12 cellular contexts compared by ENCODE assay signal in genomic region chr7:74429153-74429747, GRCh38. TPM values are rescaled to one million over a fixed set of nuclear protein-coding genes. Genes with fewer than 3 reads are reported as not detected.
DNase-seq lines count a peak whose midpoint lies in the region; ATAC-seq, FAIRE-seq and TF ChIP-seq lines count a peak whose summit lies in the region.
"Had no signal": no experiment of that assay in that cellular context is flagged by ENCODE, and none has a peak within 500 bp of the region (broad histone marks: within the 10 kb centered on the region; RNA-seq: fewer than 3 reads in every experiment).

No MANE protein-coding gene starts in this region.

- ATAC-seq in GM23338 (peak; percentile 86), pancreas (peak; percentile 37 to 70 (median 54)), HG02973 (IDR thresholded peaks at IDR 0.05; ENCODE audit: unreplicated experiment) (no peak)

- H3K9me3 ChIP-seq in NT2/D1 (ENCODE audit: insufficient read depth, low read length) (no peaks in the 10 kb centered on the region), pancreas (no peaks in the 10 kb centered on the region), breast epithelium (no peaks in the 10 kb centered on the region)

- no peak overlapping the region for H3K9ac ChIP-seq in NT2/D1 (ENCODE audit: insufficient read length, low read depth)

- peaks cover 9% of the 10 kb centered on the region; the same call in 1 of the 2 replicates for H3F3A ChIP-seq in GM23338 (replicated peaks; ENCODE audit: low read depth)

- H3K9me2 ChIP-seq in GM23338 (ENCODE audit: insufficient read depth), result no peaks in the 10 kb centered on the region

- peak overlapping the region; percentile 37; the same call in 2 of the 3 replicates for H3K4me3 Mint-ChIP-seq in GM23338
- H3K4me3 Mint-ChIP-seq: activated naive CD4-positive, alpha-beta T cell treated with anti-CD3 and anti-CD28 coated beads, Interleukin-2, amount 10 ng/mL, durations not matched to agents 7 days and 5 days had no signal

- H3K4me3 ChIP-seq in GM23338, result peak overlapping the region; percentile 35; the same call in 1 of the 2 replicates
- H3K4me3 ChIP-seq in NT2/D1 (ENCODE audit: insufficient read length, low read depth), result no peak overlapping the region
- H3K4me3 ChIP-seq in fibroblast of mammary gland (ENCODE audit: control insufficient read depth, low read depth, low read length), result no peak overlapping the region
- H3K4me3 ChIP-seq in pancreas, result no peak overlapping the region
- H3K4me3 ChIP-seq in breast epithelium, result no peak overlapping the region

- H3K36me3 ChIP-seq in GM23338 (ENCODE audit: insufficient read depth) (no peaks in the 10 kb centered on the region), NT2/D1 (ENCODE audit: insufficient read depth, insufficient read length, low read length) (no peaks in the 10 kb centered on the region), pancreas (no peaks in the 10 kb centered on the region), breast epithelium (no peaks in the 10 kb centered on the region)

- WGBS in pancreas, 2 donors, result 44 to 47% methylated on average over 17 of the region's 17 CpGs

- no peak for TF ChIP-seq CTCF in GM23338 (conservative IDR thresholded peaks at IDR 0.05; ENCODE audit: low read depth in 2 of 2)
- TF ChIP-seq CTCF in fibroblast of mammary gland (conservative IDR thresholded peaks at IDR 0.05; ENCODE audit: control insufficient read depth, insufficient read depth, low read depth, low read length), result no peak
- TF ChIP-seq CTCF in pancreas (IDR thresholded peaks at IDR 0.05), result no peak
- TF ChIP-seq CTCF in breast epithelium (IDR thresholded peaks at IDR 0.05), result no peak

- H3K4me1 ChIP-seq in GM23338 (ENCODE audit: insufficient read depth), result peaks cover 27% of the 10 kb centered on the region
- H3K4me1 ChIP-seq in NT2/D1 (ENCODE audit: insufficient read depth, insufficient read length), result peaks cover 13% of the 10 kb centered on the region
- no peaks in the 10 kb centered on the region for H3K4me1 ChIP-seq in pancreas
- no peaks in the 10 kb centered on the region for H3K4me1 ChIP-seq in breast epithelium

- FAIRE-seq in pancreas (lab: Jason Lieb, UNC) (no peak), frontal cortex (lab: Jason Lieb, UNC) (no peak)

- H3K4me2 ChIP-seq in GM23338, result peak overlapping the region; percentile 65; the same call in 1 of the 2 replicates

- H2AFZ ChIP-seq in GM23338, result peak overlapping the region; percentile 93

- no peaks in the 10 kb centered on the region for H3K9me3 Mint-ChIP-seq in GM23338
- H3K9me3 Mint-ChIP-seq: activated naive CD4-positive, alpha-beta T cell treated with anti-CD3 and anti-CD28 coated beads, Interleukin-2, amount 10 ng/mL, durations not matched to agents 7 days and 5 days had no signal

- H3K79me2 ChIP-seq in GM23338 (replicated peaks; ENCODE audit: insufficient read depth), result no peaks in the 10 kb centered on the region

- peaks cover 16% of the 10 kb centered on the region for H3K27me3 Mint-ChIP-seq in GM23338 (ENCODE audit: insufficient read depth, low read depth, poor library complexity)
- H3K27me3 Mint-ChIP-seq: activated naive CD4-positive, alpha-beta T cell treated with anti-CD3 and anti-CD28 coated beads, Interleukin-2, amount 10 ng/mL, durations not matched to agents 7 days and 5 days had no signal

- no peaks in the 10 kb centered on the region for H4K20me1 ChIP-seq in GM23338 (replicated peaks; ENCODE audit: insufficient read depth)

- no peaks in the 10 kb centered on the region for H3K36me3 Mint-ChIP-seq in GM23338 (ENCODE audit: low read depth)
- H3K36me3 Mint-ChIP-seq: activated naive CD4-positive, alpha-beta T cell treated with anti-CD3 and anti-CD28 coated beads, Interleukin-2, amount 10 ng/mL, durations not matched to agents 7 days and 5 days had no signal

- no peak for TF ChIP-seq POLR2A in breast epithelium (IDR thresholded peaks at IDR 0.05)

- peak overlapping the region; percentile 70; the same call in 1 of the 2 replicates for H3K27ac Mint-ChIP-seq in GM23338
- H3K27ac Mint-ChIP-seq: activated naive CD4-positive, alpha-beta T cell treated with anti-CD3 and anti-CD28 coated beads, Interleukin-2, amount 10 ng/mL, durations not matched to agents 7 days and 5 days had no signal

- H3K27me3 ChIP-seq in GM23338 (ENCODE audit: insufficient read depth), result no peaks in the 10 kb centered on the region
- H3K27me3 ChIP-seq in NT2/D1 (ENCODE audit: insufficient read depth, insufficient read length), result no peaks in the 10 kb centered on the region
- H3K27me3 ChIP-seq in pancreas, result no peaks in the 10 kb centered on the region
- no peaks in the 10 kb centered on the region for H3K27me3 ChIP-seq in breast epithelium

- DNase-seq in GM23338 (ENCODE audit: low spot score) (peak; percentile 81), NT2/D1 (ENCODE audit: low read depth, low spot score) (peak; percentile 74), fibroblast of mammary gland (ENCODE audit: low read depth) (peak; percentile 43), pancreas (peak in 2 of 6 donors; percentile 25 to 32), frontal cortex (ENCODE audit: low spot score in 2 of 2) (no peak), breast epithelium (ENCODE audit: low spot score in 2 of 2) (no peak), pons (ENCODE audit: low spot score) (no peak)
- DNase-seq: activated CD4-positive, alpha-beta T cell treated with anti-CD3 and anti-CD28 coated beads for 48 hours; activated naive CD4-positive, alpha-beta T cell treated with anti-CD3 and anti-CD28 coated beads, Interleukin-2, amount 10 ng/mL, durations not matched to agents 7 days and 5 days; Karpas-422; stimulated activated naive CD4-positive, alpha-beta T cell had no signal

- intact Hi-C loops in pancreas (cut with DNase I) (loop anchor here in 1 of 3 donors (5.0 kb wide), 1 partner anchor 118 kb away; no protein-coding TSS in a partner anchor), breast epithelium (cut with DNase I; ENCODE audit: low total_unique reads) (no loop called here)

- peaks cover 26% of the 10 kb centered on the region for H3K4me1 Mint-ChIP-seq in GM23338
- H3K4me1 Mint-ChIP-seq: activated naive CD4-positive, alpha-beta T cell treated with anti-CD3 and anti-CD28 coated beads, Interleukin-2, amount 10 ng/mL, durations not matched to agents 7 days and 5 days had no signal

- H3K27ac ChIP-seq in GM23338 (ENCODE audit: low read depth), result peak overlapping the region; percentile 81
- H3K27ac ChIP-seq in pancreas, result peak overlapping the region in 1 of 4 donors; percentile 60
- H3K27ac ChIP-seq in breast epithelium, result no peak overlapping the region

TF ChIP-seq in GM23338, 12 proteins besides CTCF, POLR2A, EP300 and RAD21:
- TF ChIP-seq EZH2 (IDR thresholded peaks at IDR 0.05; ENCODE audit: low read depth, unreplicated experiment) (no peak), ZNF114 (CRISPR knock-in tag; IDR thresholded peaks at IDR 0.05) (no peak), STAT1 (IDR thresholded peaks at IDR 0.05; ENCODE audit: unreplicated experiment) (no peak), EZH2phosphoT487 (IDR thresholded peaks at IDR 0.05; ENCODE audit: unreplicated experiment) (no peak), NANOG (IDR thresholded peaks at IDR 0.05; ENCODE audit: borderline replicate concordance) (no peak)

RNA-seq across cellular contexts. Expression of gene GTF2IRD1, which starts 24.5 kb away (rescaled TPM):
- total RNA-seq in GM23338 (2014; rRNA removed; shearing (Covaris generic)), result 21.9 and 28.7 TPM in 2 replicates
- polyA plus RNA-seq in GM23338 (2016; fragmentation: Nextera tagmentation; extraction: Ambion mirVana), result 37.1 and 40.9 TPM in 2 replicates
- total RNA-seq in pancreas, result 10 to 100 TPM in 3 of 6 donors, 1 to 10 TPM in 3; 7.1 to 12.6 (median 9.9) TPM
- polyA plus RNA-seq in pancreas, result 10 to 100 TPM in 1 of 2 donors, 1 to 10 TPM in 1; 8.1 to 15.9 TPM
- total RNA-seq in frontal cortex, result 19.2 TPM
- total RNA-seq in breast epithelium, result 10 to 100 TPM; 11.0 to 18.7 (median 12.5) TPM

Comparison
In these comparisons a context has a peak if more than half of its experiments do, and no peak if none do; other contexts are left out.
1. DNase-seq: peak in GM23338 (single experiment), NT2/D1 (single experiment) and fibroblast of mammary gland (single experiment); none in frontal cortex (0 of 2), breast epithelium (0 of 2) and pons (single experiment).